Comparison of ENCODE assay signal across 16 cellular contexts in the genomic region with DNA sequence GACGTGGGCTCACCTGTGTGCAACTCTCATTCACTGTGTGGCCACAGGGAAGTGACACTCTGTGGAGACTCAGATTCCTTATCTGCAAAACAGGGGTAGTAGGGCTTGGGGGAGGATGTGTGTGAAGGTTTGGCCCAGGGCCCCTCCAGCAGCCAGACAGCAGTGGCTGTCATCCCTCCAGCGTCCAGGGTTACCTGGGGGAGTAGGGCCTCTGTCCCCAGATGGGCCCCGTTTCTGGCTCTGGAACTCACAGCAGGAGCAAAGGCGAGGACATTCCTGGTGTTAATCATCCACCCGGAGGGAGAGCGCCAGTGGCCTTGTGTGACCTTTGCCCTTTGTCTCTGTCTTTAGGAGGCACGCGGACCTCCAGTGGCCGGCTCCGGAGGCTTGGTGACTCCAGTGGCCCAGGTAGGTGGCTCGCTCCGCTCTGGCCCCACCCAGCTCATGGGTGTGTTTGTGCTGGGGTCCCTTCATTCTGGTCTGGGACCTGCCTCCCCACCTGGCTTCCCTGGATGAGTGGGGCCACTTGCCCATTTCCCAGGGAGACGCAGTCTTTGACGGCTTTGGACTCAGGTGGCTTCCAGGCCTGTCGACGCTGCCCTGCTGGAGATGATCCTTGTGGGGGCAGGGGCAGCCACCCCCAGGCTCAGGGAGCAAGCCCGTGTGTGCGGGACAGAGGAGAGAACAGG.
DNase-seq lines count a peak whose midpoint lies in the region; ATAC-seq and TF ChIP-seq lines count a peak whose summit lies in the region.
"Had no signal": no experiment of that assay in that cellular context is flagged by ENCODE, and none has a peak within 500 bp of the region (broad histone marks: within the 10 kb centered on the region; RNA-seq: fewer than 3 reads in every experiment).

No MANE protein-coding gene starts in this region.

- TF ChIP-seq RAD21 in liver (IDR thresholded peaks at IDR 0.05), result peak in 1 of 2 donors; percentile 51

- H3K9ac ChIP-seq in liver (ENCODE audit: low read depth in 1 of 2, low read length in 2 of 2), result peak overlapping the region in 1 of 2 donors; percentile 43

- H3K4me3 ChIP-seq in body of pancreas, result no peak overlapping the region
- H3K4me3 ChIP-seq in liver (ENCODE audit: low read depth in 1 of 3, low read length in 3 of 3), result no peak overlapping the region
- no peak overlapping the region for H3K4me3 ChIP-seq in gastrocnemius medialis
- H3K4me3 ChIP-seq: HAP-1, vagina had no signal

- in situ Hi-C loops in gastrocnemius medialis (cut with MboI; ENCODE audit: low sequenced_read_pairs in 4 of 4), result no loop called here

- peaks cover 40% of the 10 kb centered on the region for H3K4me1 ChIP-seq in body of pancreas
- peaks cover 28 to 59% (median 48%) of the 10 kb centered on the region in 4 donors for H3K4me1 ChIP-seq in liver (ENCODE audit: control insufficient read depth in 4 of 4, insufficient read depth in 4 of 4, low read length in 3 of 4)
- peaks cover 7 to 30% of the 10 kb centered on the region in 2 donors for H3K4me1 ChIP-seq in gastrocnemius medialis
- H3K4me1 ChIP-seq: HAP-1 had no signal

- intact Hi-C loops in body of pancreas (cut with DNase I), result no loop called here
- intact Hi-C loops in gastrocnemius medialis (cut with DNase I; ENCODE audit: low total_unique reads), result no loop called here

- H3K27me3 ChIP-seq in body of pancreas, result no peaks in the 10 kb centered on the region
- H3K27me3 ChIP-seq in liver (ENCODE audit: control insufficient read depth in 4 of 4, insufficient read depth in 4 of 4, low read length in 3 of 4), result no peaks in the 10 kb centered on the region
- H3K27me3 ChIP-seq in gastrocnemius medialis, result no peaks in the 10 kb centered on the region
- H3K27me3 ChIP-seq: vagina had no signal

- peak in 1 of 3 donors; percentile 8 for TF ChIP-seq POLR2A in body of pancreas (IDR thresholded peaks at IDR 0.05)
- TF ChIP-seq POLR2A in gastrocnemius medialis (IDR thresholded peaks at IDR 0.05), result no peak

- H3K36me3 ChIP-seq in body of pancreas (replicated peaks in 1 of 2; ENCODE audit: insufficient read depth in 1 of 2, low read depth in 2 of 2) (no peaks in the 10 kb centered on the region), liver (ENCODE audit: control insufficient read depth in 4 of 4, insufficient read depth in 3 of 4, low read depth in 1 of 4, low read length in 3 of 4) (peaks cover under 1 to 5% (median 3%) of the 10 kb centered on the region in 4 donors), gastrocnemius medialis (no peaks in the 10 kb centered on the region)
- H3K36me3 ChIP-seq: vagina had no signal

- peak; percentile 85 for DNase-seq in HuH-7.5 (ENCODE audit: low spot score)
- DNase-seq in body of pancreas, result peak in 2 of 4 donors; percentile 45 to 50
- no peak for DNase-seq in gastrocnemius medialis
- DNase-seq in NCI-H82 treated with DMSO at 0.1 percent for 48 hours (lab: John Stamatoyannopoulos, UW; ENCODE audit: unreplicated experiment), result no peak
- DNase-seq in activated naive CD4-positive, alpha-beta T cell treated with anti-CD3 and anti-CD28 coated beads, Interleukin-2, amount 50 U/mL, for 16 hours, result no peak
- DNase-seq: activated CD8-positive, alpha-beta memory T cell treated with anti-CD3 and anti-CD28 coated beads, Interleukin-2, amount 10 ng/mL, durations not matched to agents 7 days and 5 days; COR-L47; Kasumi-1; NCI-H526 treated with DMSO at 0.1 percent for 48 hours; occipital lobe; stimulated activated CD4-positive, alpha-beta T cell treated with anti-CD3 and anti-CD28 coated beads, Interleukin-4, amount 100 ng/mL, for 1 hour had no signal

- H3K27ac ChIP-seq in body of pancreas, result peak overlapping the region in 3 of 4 donors; percentile 23 to 77 (median 67)
- peak overlapping the region; percentile 70 to 89 for H3K27ac ChIP-seq in liver (ENCODE audit: low read depth in 1 of 2, low read length in 2 of 2)
- H3K27ac ChIP-seq in gastrocnemius medialis, result peak overlapping the region in 3 of 4 donors; percentile 45 to 57 (median 51)
- H3K27ac ChIP-seq: vagina had no signal

- H3K9me3 ChIP-seq in body of pancreas, result no peaks in the 10 kb centered on the region
- no peaks in the 10 kb centered on the region for H3K9me3 ChIP-seq in liver (ENCODE audit: control insufficient read depth in 4 of 4, low read length in 3 of 4)
- H3K9me3 ChIP-seq in gastrocnemius medialis, result no peaks in the 10 kb centered on the region
- H3K9me3 ChIP-seq: HAP-1, vagina had no signal

- 66 to 72% methylated on average over 11 to 18 of the region's 18 CpGs for WGBS in body of pancreas, 2 donors
- 46% methylated on average over 18 of the region's 18 CpGs for WGBS in liver

- TF ChIP-seq CTCF in body of pancreas (IDR thresholded peaks at IDR 0.05) (no peak), liver (IDR thresholded peaks at IDR 0.05; ENCODE audit: low read depth, low read length, missing input control) (no peak), gastrocnemius medialis (IDR thresholded peaks at IDR 0.05 in 4 of 5, conservative IDR thresholded peaks at IDR 0.05 in 1 of 5) (no peak)

- ATAC-seq in body of pancreas (peak; percentile 52), gastrocnemius medialis (no peak), GM19351 (IDR thresholded peaks at IDR 0.05; ENCODE audit: unreplicated experiment) (no peak)
- ATAC-seq: activated CD4-positive, CD25-positive, alpha-beta regulatory T cell treated with anti-CD3 and anti-CD28 coated beads, Interleukin-2, amount 50 U/mL, for 24 hours; activated CD8-positive, alpha-beta memory T cell treated with anti-CD3 and anti-CD28 coated beads, Interleukin-2, amount 10 ng/mL, durations not matched to agents 7 days and 5 days had no signal

TF ChIP-seq in liver, 16 proteins besides CTCF, POLR2A, EP300 and RAD21:
- TF ChIP-seq HNF4G (IDR thresholded peaks at IDR 0.05), result no peak
- TF ChIP-seq, protein P1, sequence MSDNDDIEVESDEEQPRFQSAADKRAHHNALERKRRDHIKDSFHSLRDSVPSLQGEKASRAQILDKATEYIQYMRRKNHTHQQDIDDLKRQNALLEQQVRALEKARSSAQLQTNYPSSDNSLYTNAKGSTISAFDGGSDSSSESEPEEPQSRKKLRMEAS (IDR thresholded peaks at IDR 0.05), result peak; percentile 70
- TF ChIP-seq GABPA (IDR thresholded peaks at IDR 0.05 in 1 of 2, conservative IDR thresholded peaks at IDR 0.05 in 1 of 2), result no peak
- peak; percentile 91 for TF ChIP-seq SP1 (IDR thresholded peaks at IDR 0.05)
- TF ChIP-seq TAF1 (conservative IDR thresholded peaks at IDR 0.05), result no peak
- TF ChIP-seq REST (IDR thresholded peaks at IDR 0.05), result peak; percentile 49
- TF ChIP-seq FOXA2 (IDR thresholded peaks at IDR 0.05), result no peak
- peak in 1 of 2 donors; percentile 71 for TF ChIP-seq JUND (IDR thresholded peaks at IDR 0.05)
- TF ChIP-seq FOXA1 (IDR thresholded peaks at IDR 0.05), result no peak
- TF ChIP-seq YY1 (IDR thresholded peaks at IDR 0.05), result peak; percentile 68
- TF ChIP-seq, protein P2, sequence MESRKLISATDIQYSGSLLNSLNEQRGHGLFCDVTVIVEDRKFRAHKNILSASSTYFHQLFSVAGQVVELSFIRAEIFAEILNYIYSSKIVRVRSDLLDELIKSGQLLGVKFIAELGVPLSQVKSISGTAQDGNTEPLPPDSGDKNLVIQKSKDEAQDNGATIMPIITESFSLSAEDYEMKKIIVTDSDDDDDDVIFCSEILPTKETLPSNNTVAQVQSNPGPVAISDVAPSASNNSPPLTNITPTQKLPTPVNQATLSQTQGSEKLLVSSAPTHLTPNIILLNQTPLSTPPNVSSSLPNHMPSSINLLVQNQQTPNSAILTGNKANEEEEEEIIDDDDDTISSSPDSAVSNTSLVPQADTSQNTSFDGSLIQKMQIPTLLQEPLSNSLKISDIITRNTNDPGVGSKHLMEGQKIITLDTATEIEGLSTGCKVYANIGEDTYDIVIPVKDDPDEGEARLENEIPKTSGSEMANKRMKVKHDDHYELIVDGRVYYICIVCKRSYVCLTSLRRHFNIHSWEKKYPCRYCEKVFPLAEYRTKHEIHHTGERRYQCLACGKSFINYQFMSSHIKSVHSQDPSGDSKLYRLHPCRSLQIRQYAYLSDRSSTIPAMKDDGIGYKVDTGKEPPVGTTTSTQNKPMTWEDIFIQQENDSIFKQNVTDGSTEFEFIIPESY (IDR thresholded peaks at IDR 0.05), result no peak
- no peak for TF ChIP-seq EGR1 (IDR thresholded peaks at IDR 0.05; ENCODE audit: low read depth in 2 of 2)
- TF ChIP-seq NR2F2 (IDR thresholded peaks at IDR 0.05), result peak; percentile 95
- peak; percentile 97 to 98 for TF ChIP-seq RXRA (IDR thresholded peaks at IDR 0.05)
- TF ChIP-seq ATF3 (IDR thresholded peaks at IDR 0.05), result no peak
- TF ChIP-seq HNF4A (conservative IDR thresholded peaks at IDR 0.05), result peak; percentile 85 to 88
TF ChIP-seq in liver: peak in this region for 8.
